11 cellular contexts compared by ENCODE assay signal in the genomic region with DNA sequence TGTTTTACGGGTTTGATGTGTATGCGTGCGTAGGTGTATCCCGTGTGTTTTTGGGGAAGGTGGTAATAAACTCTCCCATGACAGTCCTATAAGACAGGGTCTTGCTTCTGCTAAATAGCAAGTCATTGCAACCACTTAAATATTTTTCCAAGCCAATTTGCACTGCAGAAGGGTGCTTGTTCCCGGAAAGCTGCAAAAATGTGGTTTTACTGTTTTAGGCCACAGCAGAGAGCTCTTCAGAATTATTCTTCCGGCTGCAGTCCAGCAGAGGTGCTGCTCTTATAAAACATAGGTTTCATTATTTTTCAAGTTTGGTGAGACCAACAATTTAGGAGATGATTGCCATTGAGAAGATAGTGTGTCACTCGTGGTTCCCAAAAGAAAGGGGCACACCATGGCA.
"Had no signal": no experiment of that assay in that cellular context is flagged by ENCODE, and none has a peak within 500 bp of the region (broad histone marks: within the 10 kb centered on the region; RNA-seq: fewer than 3 reads in every experiment).

No MANE protein-coding gene starts in this region.

- H3K27ac Mint-ChIP-seq: activated naive CD8-positive, alpha-beta T cell; natural killer cell treated with Interleukin-12 subunit alpha and Interleukin-12 subunit beta and Interleukin-15 and Interleukin-18, amount 100 ng/mL, for 72 hours; stimulated activated naive CD8-positive, alpha-beta T cell treated with anti-CD3 and anti-CD28 coated beads, Interleukin-15, Interleukin-2, amounts not matched to agents 100 ng/mL and 50 ng/mL, for 24 hours had no signal

- H3K9me3 Mint-ChIP-seq: natural killer cell treated with Interleukin-12 subunit alpha and Interleukin-12 subunit beta and Interleukin-15 and Interleukin-18, amount 100 ng/mL, for 72 hours; stimulated activated naive CD8-positive, alpha-beta T cell treated with anti-CD3 and anti-CD28 coated beads, Interleukin-15, Interleukin-2, amounts not matched to agents 100 ng/mL and 50 ng/mL, for 24 hours had no signal

- DNase-seq: activated CD4-positive, alpha-beta T cell treated with anti-CD3 and anti-CD28 coated beads, Interleukin-2, amount 50 U/mL, for 4 hours; activated CD4-positive, CD25-positive, alpha-beta regulatory T cell treated with anti-CD3 and anti-CD28 coated beads, Interleukin-2, amount 50 U/mL, for 72 hours; activated T-cell treated with anti-CD3 and anti-CD28 coated beads, Interleukin-2, amount 50 U/mL, for 1 hour; foreskin melanocyte; kidney glomerular epithelial cell; ovary; stimulated activated CD4-positive, alpha-beta T cell treated with anti-CD3 and anti-CD28 coated beads, Interleukin-12 subunit alpha, Interleukin-12 subunit beta, amount 100 ng/mL, for 4 hours; stimulated activated CD4-positive, alpha-beta T cell treated with anti-CD3 and anti-CD28 coated beads, Interleukin-2, amount 100 ng/mL, for 48 hours had no signal

- H3K27me3 ChIP-seq: ovary had no signal

- H3K9me3 ChIP-seq: ovary had no signal

- H3K36me3 ChIP-seq: ovary had no signal

- H3K27ac ChIP-seq: ovary had no signal

- H3K4me3 ChIP-seq: ovary had no signal

- H3K4me3 Mint-ChIP-seq: activated naive CD8-positive, alpha-beta T cell; natural killer cell treated with Interleukin-12 subunit alpha and Interleukin-12 subunit beta and Interleukin-15 and Interleukin-18, amount 100 ng/mL, for 72 hours; stimulated activated naive CD8-positive, alpha-beta T cell treated with anti-CD3 and anti-CD28 coated beads, Interleukin-15, Interleukin-2, amounts not matched to agents 100 ng/mL and 50 ng/mL, for 24 hours had no signal

- H3K36me3 Mint-ChIP-seq: activated naive CD8-positive, alpha-beta T cell; natural killer cell treated with Interleukin-12 subunit alpha and Interleukin-12 subunit beta and Interleukin-15 and Interleukin-18, amount 100 ng/mL, for 72 hours had no signal

- ATAC-seq: natural killer cell treated with Interleukin-12 subunit alpha and Interleukin-12 subunit beta and Interleukin-15 and Interleukin-18, amount 100 ng/mL, for 72 hours had no signal
